In the genomic region with DNA sequence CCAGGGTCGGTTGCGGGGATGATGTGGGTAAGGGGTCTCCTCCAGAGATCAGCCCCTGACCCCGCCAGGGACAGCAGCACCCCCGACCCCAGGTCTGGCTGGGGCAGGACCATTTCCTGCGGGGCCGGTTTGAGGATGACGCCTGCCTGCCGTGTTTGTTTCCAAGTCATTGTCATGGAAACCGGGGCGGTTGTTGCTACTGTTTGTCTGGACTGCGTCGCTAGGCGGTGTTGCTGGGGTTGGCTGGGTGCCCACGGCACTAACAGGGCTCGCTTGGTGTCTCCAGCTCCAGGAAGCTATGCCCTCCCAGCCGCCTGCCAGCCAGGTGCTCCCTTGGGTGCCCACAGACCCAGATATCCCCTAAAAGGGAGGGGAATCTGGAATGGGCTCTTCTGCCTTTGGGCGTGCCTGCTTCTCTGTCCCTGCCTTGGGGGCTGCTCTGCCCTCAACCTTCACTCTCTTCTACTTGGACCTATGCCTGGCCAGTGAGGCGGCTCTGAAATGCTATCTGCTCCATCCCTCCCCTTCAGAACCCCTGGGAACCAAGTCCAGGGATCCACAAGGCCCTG, we compare ENCODE assay signal across 1 cellular context.
TF ChIP-seq lines count a peak whose summit lies in the region.

No MANE protein-coding gene starts in this region.

TF ChIP-seq in HepG2, 621 proteins besides CTCF, POLR2A, EP300 and RAD21 (continued from another document):
- TF ChIP-seq, protein P1, sequence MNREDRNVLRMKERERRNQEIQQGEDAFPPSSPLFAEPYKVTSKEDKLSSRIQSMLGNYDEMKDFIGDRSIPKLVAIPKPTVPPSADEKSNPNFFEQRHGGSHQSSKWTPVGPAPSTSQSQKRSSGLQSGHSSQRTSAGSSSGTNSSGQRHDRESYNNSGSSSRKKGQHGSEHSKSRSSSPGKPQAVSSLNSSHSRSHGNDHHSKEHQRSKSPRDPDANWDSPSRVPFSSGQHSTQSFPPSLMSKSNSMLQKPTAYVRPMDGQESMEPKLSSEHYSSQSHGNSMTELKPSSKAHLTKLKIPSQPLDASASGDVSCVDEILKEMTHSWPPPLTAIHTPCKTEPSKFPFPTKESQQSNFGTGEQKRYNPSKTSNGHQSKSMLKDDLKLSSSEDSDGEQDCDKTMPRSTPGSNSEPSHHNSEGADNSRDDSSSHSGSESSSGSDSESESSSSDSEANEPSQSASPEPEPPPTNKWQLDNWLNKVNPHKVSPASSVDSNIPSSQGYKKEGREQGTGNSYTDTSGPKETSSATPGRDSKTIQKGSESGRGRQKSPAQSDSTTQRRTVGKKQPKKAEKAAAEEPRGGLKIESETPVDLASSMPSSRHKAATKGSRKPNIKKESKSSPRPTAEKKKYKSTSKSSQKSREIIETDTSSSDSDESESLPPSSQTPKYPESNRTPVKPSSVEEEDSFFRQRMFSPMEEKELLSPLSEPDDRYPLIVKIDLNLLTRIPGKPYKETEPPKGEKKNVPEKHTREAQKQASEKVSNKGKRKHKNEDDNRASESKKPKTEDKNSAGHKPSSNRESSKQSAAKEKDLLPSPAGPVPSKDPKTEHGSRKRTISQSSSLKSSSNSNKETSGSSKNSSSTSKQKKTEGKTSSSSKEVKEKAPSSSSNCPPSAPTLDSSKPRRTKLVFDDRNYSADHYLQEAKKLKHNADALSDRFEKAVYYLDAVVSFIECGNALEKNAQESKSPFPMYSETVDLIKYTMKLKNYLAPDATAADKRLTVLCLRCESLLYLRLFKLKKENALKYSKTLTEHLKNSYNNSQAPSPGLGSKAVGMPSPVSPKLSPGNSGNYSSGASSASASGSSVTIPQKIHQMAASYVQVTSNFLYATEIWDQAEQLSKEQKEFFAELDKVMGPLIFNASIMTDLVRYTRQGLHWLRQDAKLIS (CRISPR knock-in tag; IDR thresholded peaks at IDR 0.05): no peak
- TF ChIP-seq FOSL2 (CRISPR knock-in tag; IDR thresholded peaks at IDR 0.05) (0 out of 2 replicates have a peak, but pooled peaks have one; percentile 20), HOXA3 (CRISPR knock-in tag; IDR thresholded peaks at IDR 0.05) (peak; percentile 29; the same call in 1 of the 2 replicates), ELF3 (CRISPR knock-in tag; IDR thresholded peaks at IDR 0.05) (0 out of 2 replicates have a peak, but pooled peaks have one; percentile 11), ZNF788 (CRISPR knock-in tag; IDR thresholded peaks at IDR 0.05; ENCODE audit: borderline replicate concordance) (0 out of 2 replicates have a peak, but pooled peaks have one; percentile 24), IRF2 (CRISPR knock-in tag; IDR thresholded peaks at IDR 0.05) (0 out of 2 replicates have a peak, but pooled peaks have one; percentile 18), SP4 (CRISPR knock-in tag; IDR thresholded peaks at IDR 0.05) (peak; percentile 26; the same call in 1 of the 2 replicates), ZNF441 (CRISPR knock-in tag; IDR thresholded peaks at IDR 0.05; ENCODE audit: borderline replicate concordance) (no peak), MED1 (CRISPR knock-in tag; IDR thresholded peaks at IDR 0.05) (0 out of 2 replicates have a peak, but pooled peaks have one; percentile 28), ZNF136 (CRISPR knock-in tag; IDR thresholded peaks at IDR 0.05; ENCODE audit: low read depth) (no peak), ZNF256 (CRISPR knock-in tag; conservative IDR thresholded peaks at IDR 0.05) (no peak), NR2C2 (CRISPR knock-in tag; IDR thresholded peaks at IDR 0.05; ENCODE audit: borderline replicate concordance) (no peak), NR1H2 (CRISPR knock-in tag; IDR thresholded peaks at IDR 0.05; ENCODE audit: borderline replicate concordance, low read depth) (no peak), RFX5 (IDR thresholded peaks at IDR 0.05; ENCODE audit: low read depth, low read length) (peak; percentile 35; the same call in 1 of the 2 replicates), SP5 (CRISPR knock-in tag; IDR thresholded peaks at IDR 0.05; ENCODE audit: borderline replicate concordance, low read depth) (peak; percentile 30; the same call in 1 of the 2 replicates), MXI1 (IDR thresholded peaks at IDR 0.05; ENCODE audit: borderline replicate concordance, low read depth, low read length) (peak; percentile 93; the same call in 2 of the 3 replicates), NONO (IDR thresholded peaks at IDR 0.05) (no peak), NONO (CRISPR knock-in tag; conservative IDR thresholded peaks at IDR 0.05) (no peak), ELF1 (CRISPR knock-in tag; IDR thresholded peaks at IDR 0.05) (0 out of 2 replicates have a peak, but pooled peaks have one; percentile 17), GFI1 (CRISPR knock-in tag; IDR thresholded peaks at IDR 0.05; ENCODE audit: borderline replicate concordance) (no peak)
- TF ChIP-seq, protein P2, sequence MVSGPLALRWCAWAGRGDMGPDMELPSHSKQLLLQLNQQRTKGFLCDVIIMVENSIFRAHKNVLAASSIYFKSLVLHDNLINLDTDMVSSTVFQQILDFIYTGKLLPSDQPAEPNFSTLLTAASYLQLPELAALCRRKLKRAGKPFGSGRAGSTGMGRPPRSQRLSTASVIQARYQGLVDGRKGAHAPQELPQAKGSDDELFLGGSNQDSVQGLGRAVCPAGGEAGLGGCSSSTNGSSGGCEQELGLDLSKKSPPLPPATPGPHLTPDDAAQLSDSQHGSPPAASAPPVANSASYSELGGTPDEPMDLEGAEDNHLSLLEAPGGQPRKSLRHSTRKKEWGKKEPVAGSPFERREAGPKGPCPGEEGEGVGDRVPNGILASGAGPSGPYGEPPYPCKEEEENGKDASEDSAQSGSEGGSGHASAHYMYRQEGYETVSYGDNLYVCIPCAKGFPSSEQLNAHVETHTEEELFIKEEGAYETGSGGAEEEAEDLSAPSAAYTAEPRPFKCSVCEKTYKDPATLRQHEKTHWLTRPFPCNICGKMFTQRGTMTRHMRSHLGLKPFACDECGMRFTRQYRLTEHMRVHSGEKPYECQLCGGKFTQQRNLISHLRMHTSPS (CRISPR knock-in tag; IDR thresholded peaks at IDR 0.05; ENCODE audit: low read depth): peak; percentile 81
- TF ChIP-seq, protein P3, sequence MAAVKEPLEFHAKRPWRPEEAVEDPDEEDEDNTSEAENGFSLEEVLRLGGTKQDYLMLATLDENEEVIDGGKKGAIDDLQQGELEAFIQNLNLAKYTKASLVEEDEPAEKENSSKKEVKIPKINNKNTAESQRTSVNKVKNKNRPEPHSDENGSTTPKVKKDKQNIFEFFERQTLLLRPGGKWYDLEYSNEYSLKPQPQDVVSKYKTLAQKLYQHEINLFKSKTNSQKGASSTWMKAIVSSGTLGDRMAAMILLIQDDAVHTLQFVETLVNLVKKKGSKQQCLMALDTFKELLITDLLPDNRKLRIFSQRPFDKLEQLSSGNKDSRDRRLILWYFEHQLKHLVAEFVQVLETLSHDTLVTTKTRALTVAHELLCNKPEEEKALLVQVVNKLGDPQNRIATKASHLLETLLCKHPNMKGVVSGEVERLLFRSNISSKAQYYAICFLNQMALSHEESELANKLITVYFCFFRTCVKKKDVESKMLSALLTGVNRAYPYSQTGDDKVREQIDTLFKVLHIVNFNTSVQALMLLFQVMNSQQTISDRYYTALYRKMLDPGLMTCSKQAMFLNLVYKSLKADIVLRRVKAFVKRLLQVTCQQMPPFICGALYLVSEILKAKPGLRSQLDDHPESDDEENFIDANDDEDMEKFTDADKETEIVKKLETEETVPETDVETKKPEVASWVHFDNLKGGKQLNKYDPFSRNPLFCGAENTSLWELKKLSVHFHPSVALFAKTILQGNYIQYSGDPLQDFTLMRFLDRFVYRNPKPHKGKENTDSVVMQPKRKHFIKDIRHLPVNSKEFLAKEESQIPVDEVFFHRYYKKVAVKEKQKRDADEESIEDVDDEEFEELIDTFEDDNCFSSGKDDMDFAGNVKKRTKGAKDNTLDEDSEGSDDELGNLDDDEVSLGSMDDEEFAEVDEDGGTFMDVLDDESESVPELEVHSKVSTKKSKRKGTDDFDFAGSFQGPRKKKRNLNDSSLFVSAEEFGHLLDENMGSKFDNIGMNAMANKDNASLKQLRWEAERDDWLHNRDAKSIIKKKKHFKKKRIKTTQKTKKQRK (IDR thresholded peaks at IDR 0.05; ENCODE audit: low read length): no peak
- TF ChIP-seq, protein P4, sequence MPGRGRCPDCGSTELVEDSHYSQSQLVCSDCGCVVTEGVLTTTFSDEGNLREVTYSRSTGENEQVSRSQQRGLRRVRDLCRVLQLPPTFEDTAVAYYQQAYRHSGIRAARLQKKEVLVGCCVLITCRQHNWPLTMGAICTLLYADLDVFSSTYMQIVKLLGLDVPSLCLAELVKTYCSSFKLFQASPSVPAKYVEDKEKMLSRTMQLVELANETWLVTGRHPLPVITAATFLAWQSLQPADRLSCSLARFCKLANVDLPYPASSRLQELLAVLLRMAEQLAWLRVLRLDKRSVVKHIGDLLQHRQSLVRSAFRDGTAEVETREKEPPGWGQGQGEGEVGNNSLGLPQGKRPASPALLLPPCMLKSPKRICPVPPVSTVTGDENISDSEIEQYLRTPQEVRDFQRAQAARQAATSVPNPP (CRISPR knock-in tag; IDR thresholded peaks at IDR 0.05): no peak
- TF ChIP-seq, protein P5, sequence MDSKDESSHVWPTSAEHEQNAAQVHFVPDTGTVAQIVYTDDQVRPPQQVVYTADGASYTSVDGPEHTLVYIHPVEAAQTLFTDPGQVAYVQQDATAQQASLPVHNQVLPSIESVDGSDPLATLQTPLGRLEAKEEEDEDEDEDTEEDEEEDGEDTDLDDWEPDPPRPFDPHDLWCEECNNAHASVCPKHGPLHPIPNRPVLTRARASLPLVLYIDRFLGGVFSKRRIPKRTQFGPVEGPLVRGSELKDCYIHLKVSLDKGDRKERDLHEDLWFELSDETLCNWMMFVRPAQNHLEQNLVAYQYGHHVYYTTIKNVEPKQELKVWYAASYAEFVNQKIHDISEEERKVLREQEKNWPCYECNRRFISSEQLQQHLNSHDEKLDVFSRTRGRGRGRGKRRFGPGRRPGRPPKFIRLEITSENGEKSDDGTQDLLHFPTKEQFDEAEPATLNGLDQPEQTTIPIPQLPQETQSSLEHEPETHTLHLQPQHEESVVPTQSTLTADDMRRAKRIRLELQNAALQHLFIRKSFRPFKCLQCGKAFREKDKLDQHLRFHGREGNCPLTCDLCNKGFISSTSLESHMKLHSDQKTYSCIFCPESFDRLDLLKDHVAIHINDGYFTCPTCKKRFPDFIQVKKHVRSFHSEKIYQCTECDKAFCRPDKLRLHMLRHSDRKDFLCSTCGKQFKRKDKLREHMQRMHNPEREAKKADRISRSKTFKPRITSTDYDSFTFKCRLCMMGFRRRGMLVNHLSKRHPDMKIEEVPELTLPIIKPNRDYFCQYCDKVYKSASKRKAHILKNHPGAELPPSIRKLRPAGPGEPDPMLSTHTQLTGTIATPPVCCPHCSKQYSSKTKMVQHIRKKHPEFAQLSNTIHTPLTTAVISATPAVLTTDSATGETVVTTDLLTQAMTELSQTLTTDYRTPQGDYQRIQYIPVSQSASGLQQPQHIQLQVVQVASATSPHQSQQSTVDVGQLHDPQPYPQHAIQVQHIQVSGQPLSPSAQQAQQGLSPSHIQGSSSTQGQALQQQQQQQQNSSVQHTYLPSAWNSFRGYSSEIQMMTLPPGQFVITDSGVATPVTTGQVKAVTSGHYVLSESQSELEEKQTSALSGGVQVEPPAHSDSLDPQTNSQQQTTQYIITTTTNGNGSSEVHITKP (CRISPR knock-in tag; IDR thresholded peaks at IDR 0.05; ENCODE audit: low read depth): 0 out of 2 replicates have a peak, but pooled peaks have one; percentile 31
- TF ChIP-seq, protein P6, sequence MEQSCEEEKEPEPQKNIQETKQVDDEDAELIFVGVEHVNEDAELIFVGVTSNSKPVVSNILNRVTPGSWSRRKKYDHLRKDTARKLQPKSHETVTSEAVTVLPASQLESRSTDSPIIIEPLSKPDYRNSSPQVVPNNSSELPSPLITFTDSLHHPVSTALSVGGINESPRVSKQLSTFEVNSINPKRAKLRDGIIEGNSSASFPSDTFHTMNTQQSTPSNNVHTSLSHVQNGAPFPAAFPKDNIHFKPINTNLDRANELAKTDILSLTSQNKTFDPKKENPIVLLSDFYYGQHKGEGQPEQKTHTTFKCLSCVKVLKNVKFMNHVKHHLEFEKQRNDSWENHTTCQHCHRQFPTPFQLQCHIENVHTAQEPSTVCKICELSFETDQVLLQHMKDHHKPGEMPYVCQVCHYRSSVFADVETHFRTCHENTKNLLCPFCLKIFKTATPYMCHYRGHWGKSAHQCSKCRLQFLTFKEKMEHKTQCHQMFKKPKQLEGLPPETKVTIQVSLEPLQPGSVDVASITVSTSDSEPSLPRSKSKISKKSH (CRISPR knock-in tag; IDR thresholded peaks at IDR 0.05; ENCODE audit: borderline replicate concordance): 0 out of 2 replicates have a peak, but pooled peaks have one; percentile 21
